Comparison of ENCODE assay signal across 8 cellular contexts in genomic region chr19:37906868-37907734, GRCh38. TPM values are rescaled to one million over a fixed set of nuclear protein-coding genes. Genes with fewer than 3 reads are reported as not detected.
DNase-seq lines count a peak whose midpoint lies in the region; ATAC-seq and TF ChIP-seq lines count a peak whose summit lies in the region.

A gene with protein sequence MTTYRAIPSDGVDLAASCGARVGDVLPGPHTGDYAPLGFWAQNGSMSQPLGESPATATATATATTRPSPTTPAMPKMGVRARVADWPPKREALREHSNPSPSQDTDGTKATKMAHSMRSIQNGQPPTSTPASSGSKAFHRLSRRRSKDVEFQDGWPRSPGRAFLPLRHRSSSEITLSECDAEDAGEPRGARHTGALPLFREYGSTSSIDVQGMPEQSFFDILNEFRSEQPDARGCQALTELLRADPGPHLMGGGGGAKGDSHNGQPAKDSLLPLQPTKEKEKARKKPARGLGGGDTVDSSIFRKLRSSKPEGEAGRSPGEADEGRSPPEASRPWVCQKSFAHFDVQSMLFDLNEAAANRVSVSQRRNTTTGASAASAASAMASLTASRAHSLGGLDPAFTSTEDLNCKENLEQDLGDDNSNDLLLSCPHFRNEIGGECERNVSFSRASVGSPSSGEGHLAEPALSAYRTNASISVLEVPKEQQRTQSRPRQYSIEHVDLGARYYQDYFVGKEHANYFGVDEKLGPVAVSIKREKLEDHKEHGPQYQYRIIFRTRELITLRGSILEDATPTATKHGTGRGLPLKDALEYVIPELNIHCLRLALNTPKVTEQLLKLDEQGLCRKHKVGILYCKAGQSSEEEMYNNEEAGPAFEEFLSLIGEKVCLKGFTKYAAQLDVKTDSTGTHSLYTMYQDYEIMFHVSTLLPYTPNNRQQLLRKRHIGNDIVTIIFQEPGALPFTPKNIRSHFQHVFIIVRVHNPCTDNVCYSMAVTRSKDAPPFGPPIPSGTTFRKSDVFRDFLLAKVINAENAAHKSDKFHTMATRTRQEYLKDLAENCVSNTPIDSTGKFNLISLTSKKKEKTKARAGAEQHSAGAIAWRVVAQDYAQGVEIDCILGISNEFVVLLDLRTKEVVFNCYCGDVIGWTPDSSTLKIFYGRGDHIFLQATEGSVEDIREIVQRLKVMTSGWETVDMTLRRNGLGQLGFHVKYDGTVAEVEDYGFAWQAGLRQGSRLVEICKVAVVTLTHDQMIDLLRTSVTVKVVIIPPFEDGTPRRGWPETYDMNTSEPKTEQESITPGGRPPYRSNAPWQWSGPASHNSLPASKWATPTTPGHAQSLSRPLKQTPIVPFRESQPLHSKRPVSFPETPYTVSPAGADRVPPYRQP (N-terminal part only) (plus strand): TSS chr19:37907208. CDS start chr19:38081566, 174,358 bp downstream.

- H3K9ac ChIP-seq in colonic mucosa (ENCODE audit: low read depth in 2 of 2, low read length in 2 of 2), result peak within 1 kb of the TSS; percentile 87 to 88

- no peaks in the 10 kb centered on the region for H3K4me1 ChIP-seq in colonic mucosa

- no peaks in the 10 kb centered on the region for H3K9me3 ChIP-seq in colonic mucosa

- H3K27ac ChIP-seq in colonic mucosa (peak within 1 kb of the TSS; percentile 76), layer of hippocampus (ENCODE audit: low read depth, low read length) (peak within 1 kb of the TSS; percentile 65)

- TF ChIP-seq CTCF in colonic mucosa (IDR thresholded peaks at IDR 0.05), result no peak

- DNase-seq in Ammon's horn (ENCODE audit: low spot score), result peak; percentile 96
- DNase-seq in GM19238 (ENCODE audit: insufficient read length, low spot score), result peak; percentile 85
- DNase-seq in NCI-H524 (lab: John Stamatoyannopoulos, UW), result peak; percentile 96 to 99
- DNase-seq in activated CD4-positive, alpha-beta T cell treated with anti-CD3 and anti-CD28 coated beads for 4 hours, result peak; percentile 90 to 91
- peak; percentile 96 for DNase-seq in colonic mucosa
- DNase-seq in stimulated activated CD4-positive, alpha-beta T cell treated with anti-CD3 and anti-CD28 coated beads, Interleukin-1b, Interleukin-23, amount 100 ng/mL, for 48 hours, result peak; percentile 95

- H3K27me3 ChIP-seq in colonic mucosa (no peaks in the 10 kb centered on the region), layer of hippocampus (ENCODE audit: control insufficient read depth, insufficient read depth, low read length) (no peaks in the 10 kb centered on the region)

- H3K36me3 ChIP-seq in colonic mucosa, result no peaks in the 10 kb centered on the region

- intact Hi-C loops in colonic mucosa (cut with DNase I), result loop anchor here (10.0 kb wide), 2 partner anchors 78 to 418 kb away; no protein-coding TSS in a partner anchor

- ATAC-seq in HG03442 (IDR thresholded peaks at IDR 0.05; ENCODE audit: unreplicated experiment), result peak; percentile 81

- peak within 1 kb of the TSS; percentile 98 for H3K4me3 ChIP-seq in colonic mucosa

RNA-seq across cellular contexts. Expression of the gene that starts here (rescaled TPM):
- 100 to 1,000 TPM in 1 of 2 donors, 10 to 100 TPM in 1; 98.6 to 113 TPM for total RNA-seq in colonic mucosa

Comparison
In these comparisons a context has a peak if more than half of its experiments do, and no peak if none do; other contexts are left out.
1. Peak in every context shown above with its lines: DNase-seq, ATAC-seq, H3K4me3 ChIP-seq and H3K27ac ChIP-seq.